Comparison of ENCODE assay signal across 15 cellular contexts in genomic region chr10:7405637-7406036, GRCh38. TPM values are rescaled to one million over a fixed set of nuclear protein-coding genes. Genes with fewer than 3 reads are reported as not detected.
DNase-seq lines count a peak whose midpoint lies in the region; ATAC-seq lines count a peak whose summit lies in the region.
"Had no signal": no experiment of that assay in that cellular context is flagged by ENCODE, and none has a peak within 500 bp of the region (broad histone marks: within the 10 kb centered on the region; RNA-seq: fewer than 3 reads in every experiment).

No MANE protein-coding gene starts in this region.

- H3K9ac ChIP-seq in BLaER1 (no peak overlapping the region), GM23248 (no peak overlapping the region)

- peaks cover 64 to 88% of the 10 kb centered on the region in 2 donors for H3K4me1 Mint-ChIP-seq in immature natural killer cell
- H3K4me1 Mint-ChIP-seq in effector memory CD8-positive, alpha-beta T cell (ENCODE audit: low read depth in 2 of 2) = peaks cover 38 to 59% of the 10 kb centered on the region in 2 donors

- peaks cover 9 to 14% (median 14%) of the 10 kb centered on the region in 3 donors for H3K27me3 Mint-ChIP-seq in immature natural killer cell (ENCODE audit: low read depth in 3 of 3)
- no peaks in the 10 kb centered on the region for H3K27me3 Mint-ChIP-seq in effector memory CD8-positive, alpha-beta T cell

- peak; percentile 4 for DNase-seq in GM23248
- peak; percentile 16 for DNase-seq in UCSD-AML1 (lab: John Stamatoyannopoulos, UW; ENCODE audit: unreplicated experiment)
- no peak for DNase-seq in immature natural killer cell
- DNase-seq in stimulated activated CD4-positive, alpha-beta T cell treated with anti-CD3 and anti-CD28 coated beads, Interleukin-12 subunit alpha, Interleukin-12 subunit beta, amount 100 ng/mL, for 4 hours = no peak
- DNase-seq in effector memory CD8-positive, alpha-beta T cell = no peak
- DNase-seq: activated CD8-positive, alpha-beta memory T cell treated with anti-CD3 and anti-CD28 coated beads for 24 hours; activated naive CD4-positive, alpha-beta T cell treated with Interleukin-2 at 50 U/mL for 16 hours; DMS153; islet precursor cell; mucosa of descending colon; NCI-H2029; NCI-H82 had no signal

- no peak overlapping the region for H2AFZ ChIP-seq in GM23248

- H3K27me3 ChIP-seq in BLaER1 (no peaks in the 10 kb centered on the region), GM23248 (replicated peaks; ENCODE audit: insufficient read depth) (peaks cover 19% of the 10 kb centered on the region)

- H4K20me1 ChIP-seq in BLaER1 = peaks cover 60% of the 10 kb centered on the region
- H4K20me1 ChIP-seq in GM23248 (ENCODE audit: insufficient read depth) = no peaks in the 10 kb centered on the region

- no peaks in the 10 kb centered on the region for H3K9me3 Mint-ChIP-seq in immature natural killer cell
- no peaks in the 10 kb centered on the region for H3K9me3 Mint-ChIP-seq in effector memory CD8-positive, alpha-beta T cell

- H3K4me1 ChIP-seq in BLaER1 (peaks cover 61% of the 10 kb centered on the region), GM23248 (ENCODE audit: insufficient read depth) (no peaks in the 10 kb centered on the region)

- H3K79me2 ChIP-seq in GM23248 (ENCODE audit: insufficient read depth) = no peaks in the 10 kb centered on the region

- no peak overlapping the region for H3K27ac ChIP-seq in BLaER1
- no peak overlapping the region for H3K27ac ChIP-seq in GM23248

- H3K36me3 ChIP-seq in BLaER1 = peaks cover 56% of the 10 kb centered on the region
- no peaks in the 10 kb centered on the region for H3K36me3 ChIP-seq in GM23248 (ENCODE audit: low read depth)

- H3K27ac Mint-ChIP-seq in immature natural killer cell = peak overlapping the region in 3 of 6 donors; percentile 26 to 41 (median 39)
- H3K27ac Mint-ChIP-seq in effector memory CD8-positive, alpha-beta T cell = peak overlapping the region in 1 of 2 donors; percentile 84

- peaks cover 0 to 4% (median 0%) of the 10 kb centered on the region in 3 donors for H3K36me3 Mint-ChIP-seq in immature natural killer cell
- peaks cover 16% of the 10 kb centered on the region for H3K36me3 Mint-ChIP-seq in effector memory CD8-positive, alpha-beta T cell (ENCODE audit: insufficient read depth)

- H3K4me2 ChIP-seq in BLaER1 = 0 out of 2 replicates have a peak overlapping the region, but pooled peaks have one; percentile 96
- no peak overlapping the region for H3K4me2 ChIP-seq in GM23248 (ENCODE audit: unreplicated experiment)

- no peaks in the 10 kb centered on the region for H3K9me2 ChIP-seq in GM23248 (ENCODE audit: insufficient read depth)

- in situ Hi-C loops in GM23248 (cut with MboI) = loop anchor here (25.0 kb wide), 2 partner anchors 743 to 968 kb away; no protein-coding TSS in a partner anchor

- no peaks in the 10 kb centered on the region for H3F3A ChIP-seq in GM23248 (ENCODE audit: insufficient read depth)

- H3K4me3 ChIP-seq in BLaER1 (no peak overlapping the region), GM23248 (no peak overlapping the region)
- H3K4me3 ChIP-seq: mucosa of descending colon had no signal

- WGBS in GM23248 (ENCODE audit: low coverage in 1 of 2, low lambda C conversion rate in 2 of 2, missing lambda C conversion rate in 2 of 2), 2 experiments = 68 to 89% methylated on average over 4 of the region's 4 CpGs

- peak overlapping the region in 4 of 5 donors; percentile 9 to 93 (median 34) for H3K4me3 Mint-ChIP-seq in immature natural killer cell
- H3K4me3 Mint-ChIP-seq in effector memory CD8-positive, alpha-beta T cell = peak overlapping the region in 1 of 2 donors; percentile 33

- H3K9me3 ChIP-seq in BLaER1 = peaks cover 17% of the 10 kb centered on the region; the same call in 1 of the 2 replicates
- no peaks in the 10 kb centered on the region for H3K9me3 ChIP-seq in GM23248 (ENCODE audit: low read depth)
- H3K9me3 ChIP-seq: mucosa of descending colon had no signal

- ATAC-seq in HG03135 (IDR thresholded peaks at IDR 0.05; ENCODE audit: unreplicated experiment) (no peak), GM21528 (IDR thresholded peaks at IDR 0.05; ENCODE audit: low FRiP score, unreplicated experiment) (no peak)
- no peak for ATAC-seq in effector memory CD8-positive, alpha-beta T cell (replicated peaks)
- ATAC-seq: mucosa of descending colon had no signal

RNA-seq across cellular contexts. Expression of gene SFMBT2, which starts 5.2 kb away (rescaled TPM):
- 0.13 and 0.22 TPM in 2 replicates for total RNA-seq in GM23248 (2014; rRNA removed; shearing (Covaris generic))
- 0.06 TPM in 1 of 2 replicates, not detected in the other for polyA plus RNA-seq in GM23248 (2016; fragmentation: Nextera tagmentation; extraction: Ambion mirVana)
- polyA plus RNA-seq in immature natural killer cell = 1 to 10 TPM; 1.5 to 9.8 (median 3.1) TPM

Comparison
In these comparisons a context has a peak if more than half of its experiments do, and no peak if none do; other contexts are left out.
1. DNase-seq: peak in GM23248 (single experiment) and UCSD-AML1 (single experiment); none in immature natural killer cell (0 of 3), stimulated activated CD4-positive, alpha-beta T cell treated with anti-CD3 and anti-CD28 coated beads, Interleukin-12 subunit alpha, Interleukin-12 subunit beta, amount 100 ng/mL, for 4 hours (single experiment) and effector memory CD8-positive, alpha-beta T cell (0 of 3).